Comparison of ENCODE assay signal across 9 cellular contexts in the genomic region with DNA sequence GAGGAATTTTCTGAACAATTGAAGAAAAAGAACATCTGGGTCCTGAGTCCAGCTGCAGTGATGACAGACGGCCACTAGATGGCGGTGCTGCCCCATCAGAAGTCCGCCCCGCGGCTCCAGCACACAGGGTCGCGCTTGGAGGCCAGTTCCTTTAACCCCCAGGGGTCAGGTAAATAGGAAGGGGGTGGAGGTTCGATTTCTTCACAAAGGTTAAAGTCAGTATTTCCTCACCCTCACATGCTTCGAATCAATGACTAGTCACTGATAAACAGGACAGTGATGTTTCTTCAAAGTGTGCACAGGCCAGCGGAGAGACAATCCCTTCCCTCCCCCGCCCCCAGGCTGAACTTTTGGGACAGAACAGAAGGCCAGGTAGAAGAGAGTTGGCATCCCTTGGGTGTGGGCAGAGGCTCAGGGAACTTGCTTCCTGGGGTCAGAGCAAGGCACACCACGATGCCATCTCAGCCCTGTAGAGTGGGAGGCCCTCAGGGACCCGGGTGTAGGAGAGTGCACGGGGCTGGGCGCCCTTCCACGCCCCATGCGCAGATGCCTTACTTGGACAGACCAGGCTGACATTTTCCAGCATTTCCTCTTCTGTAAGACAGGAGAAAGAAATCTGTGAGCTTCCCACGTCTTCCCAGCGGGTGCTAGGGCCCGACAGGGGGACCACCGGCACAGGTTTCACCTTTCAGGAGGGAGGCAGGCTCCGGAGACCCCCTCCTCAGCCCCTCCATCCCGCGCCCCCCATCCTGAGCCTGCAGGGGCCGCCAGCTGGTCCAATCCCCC. TPM values are rescaled to one million over a fixed set of nuclear protein-coding genes. Genes with fewer than 3 reads are reported as not detected.
DNase-seq lines count a peak whose midpoint lies in the region; ATAC-seq and TF ChIP-seq lines count a peak whose summit lies in the region.
"Had no signal": no experiment of that assay in that cellular context is flagged by ENCODE, and none has a peak within 500 bp of the region (broad histone marks: within the 10 kb centered on the region; RNA-seq: fewer than 3 reads in every experiment).

No MANE protein-coding gene starts in this region.

- no peaks in the 10 kb centered on the region for H3K9me3 ChIP-seq in OCI-LY1 (ENCODE audit: low read length)

- H3K9me2 ChIP-seq in OCI-LY1 (ENCODE audit: low read depth, low read length): no peaks in the 10 kb centered on the region

- no peak overlapping the region for H3K4me2 ChIP-seq in OCI-LY1 (ENCODE audit: low read length)

- no peak overlapping the region for H2AFZ ChIP-seq in OCI-LY1 (ENCODE audit: low read length)

- peaks cover 4% of the 10 kb centered on the region for H3K4me1 Mint-ChIP-seq in activated T-helper 17 cell treated with anti-CD3 and anti-CD28 coated beads, Interleukin-2, amount 50 U/mL, for 72 hours
- H3K4me1 Mint-ChIP-seq in neural crest cell: peaks cover 4% of the 10 kb centered on the region

- no peak overlapping the region for H3K4me3 ChIP-seq in OCI-LY1 (ENCODE audit: low read depth, low read length, poor library complexity, severe bottlenecking)

- no peak overlapping the region for H3K9ac ChIP-seq in OCI-LY1 (ENCODE audit: low read length)

- H3K27ac ChIP-seq in OCI-LY1 (ENCODE audit: low read depth, low read length, poor library complexity, severe bottlenecking) (no peak overlapping the region), foreskin keratinocyte (no peak overlapping the region)

- no peaks in the 10 kb centered on the region for H4K20me1 ChIP-seq in OCI-LY1 (ENCODE audit: insufficient read depth, low read length)

- H3K27me3 Mint-ChIP-seq in activated T-helper 17 cell treated with anti-CD3 and anti-CD28 coated beads, Interleukin-2, amount 50 U/mL, for 72 hours: peaks cover 44% of the 10 kb centered on the region
- H3K27me3 Mint-ChIP-seq in neural crest cell (ENCODE audit: low read depth): peaks cover 83% of the 10 kb centered on the region

- H3K9me3 Mint-ChIP-seq in activated T-helper 17 cell treated with anti-CD3 and anti-CD28 coated beads, Interleukin-2, amount 50 U/mL, for 72 hours: no peaks in the 10 kb centered on the region
- H3K9me3 Mint-ChIP-seq in neural crest cell: no peaks in the 10 kb centered on the region
- H3K9me3 Mint-ChIP-seq: T-helper 1 cell treated with Interleukin-12 subunit alpha and Interleukin-12 subunit beta and Interleukin-4 antibody, amounts not matched to agents 30 μg/mL and 1 μg/mL, for 36 hours had no signal

- DNase-seq in Ammon's horn (ENCODE audit: low spot score) (peak; percentile 82), foreskin keratinocyte (peak in 1 of 2 donors; percentile 17), neural crest cell (ENCODE audit: low read depth, low spot score) (peak; percentile 72), superior temporal gyrus (ENCODE audit: extremely low spot score) (peak; percentile 83)

- H3K36me3 Mint-ChIP-seq in activated T-helper 17 cell treated with anti-CD3 and anti-CD28 coated beads, Interleukin-2, amount 50 U/mL, for 72 hours (ENCODE audit: low read depth): no peaks in the 10 kb centered on the region
- no peaks in the 10 kb centered on the region for H3K36me3 Mint-ChIP-seq in neural crest cell (ENCODE audit: low read depth)

- no peaks in the 10 kb centered on the region for H3K79me2 ChIP-seq in OCI-LY1 (ENCODE audit: insufficient read depth, low read length)

- H3K27me3 ChIP-seq in OCI-LY1 (ENCODE audit: insufficient read depth, low read length) (no peaks in the 10 kb centered on the region; the same call in 1 of the 2 replicates), foreskin keratinocyte (peaks cover 35% of the 10 kb centered on the region)

- H3K36me3 ChIP-seq in OCI-LY1 (ENCODE audit: insufficient read depth, low read length): no peaks in the 10 kb centered on the region

- peak overlapping the region; percentile 43 for H3K4me3 Mint-ChIP-seq in activated T-helper 17 cell treated with anti-CD3 and anti-CD28 coated beads, Interleukin-2, amount 50 U/mL, for 72 hours
- peak overlapping the region; percentile 75 for H3K4me3 Mint-ChIP-seq in neural crest cell
- H3K4me3 Mint-ChIP-seq: T-helper 1 cell treated with Interleukin-12 subunit alpha and Interleukin-12 subunit beta and Interleukin-4 antibody, amounts not matched to agents 30 μg/mL and 1 μg/mL, for 36 hours had no signal

- ATAC-seq in GM18868 (IDR thresholded peaks at IDR 0.05; ENCODE audit: unreplicated experiment) (peak; percentile 75), HG03159 (IDR thresholded peaks at IDR 0.05; ENCODE audit: unreplicated experiment) (peak; percentile 85), foreskin keratinocyte (peak; percentile 62)
- ATAC-seq in activated T-helper 17 cell treated with anti-CD3 and anti-CD28 coated beads, Interleukin-2, amount 50 U/mL, for 72 hours (replicated peaks): peak; percentile 38

- H3F3A ChIP-seq in OCI-LY1 (ENCODE audit: insufficient read depth, low read length): no peaks in the 10 kb centered on the region

- H3K4me1 ChIP-seq in OCI-LY1 (ENCODE audit: insufficient read depth, low read length, severe bottlenecking) (no peaks in the 10 kb centered on the region), foreskin keratinocyte (no peaks in the 10 kb centered on the region)

- TF ChIP-seq CTCF in OCI-LY1 (IDR thresholded peaks at IDR 0.05; ENCODE audit: low read length): peak; percentile 96
- TF ChIP-seq CTCF in foreskin keratinocyte (conservative IDR thresholded peaks at IDR 0.05): peak; percentile 94
- peak; percentile 100 for TF ChIP-seq CTCF in neural crest cell (conservative IDR thresholded peaks at IDR 0.05)

- no peak overlapping the region for H3K27ac Mint-ChIP-seq in activated T-helper 17 cell treated with anti-CD3 and anti-CD28 coated beads, Interleukin-2, amount 50 U/mL, for 72 hours
- H3K27ac Mint-ChIP-seq in neural crest cell (ENCODE audit: unreplicated experiment): no peak overlapping the region
- H3K27ac Mint-ChIP-seq: T-helper 1 cell treated with Interleukin-12 subunit alpha and Interleukin-12 subunit beta and Interleukin-4 antibody, amounts not matched to agents 30 μg/mL and 1 μg/mL, for 36 hours had no signal

RNA-seq across cellular contexts. Expression of gene APOB, which starts 0.7 kb away (rescaled TPM):
- not detected for total RNA-seq in activated T-helper 17 cell treated with anti-CD3 and anti-CD28 coated beads, Interleukin-2, amount 50 U/mL, for 72 hours
- total RNA-seq in foreskin keratinocyte: not detected in 2 replicates
- not detected in 2 replicates for polyA plus RNA-seq in foreskin keratinocyte
- 0.07 and 0.09 TPM in 2 replicates for total RNA-seq in neural crest cell
